In the genomic region with DNA sequence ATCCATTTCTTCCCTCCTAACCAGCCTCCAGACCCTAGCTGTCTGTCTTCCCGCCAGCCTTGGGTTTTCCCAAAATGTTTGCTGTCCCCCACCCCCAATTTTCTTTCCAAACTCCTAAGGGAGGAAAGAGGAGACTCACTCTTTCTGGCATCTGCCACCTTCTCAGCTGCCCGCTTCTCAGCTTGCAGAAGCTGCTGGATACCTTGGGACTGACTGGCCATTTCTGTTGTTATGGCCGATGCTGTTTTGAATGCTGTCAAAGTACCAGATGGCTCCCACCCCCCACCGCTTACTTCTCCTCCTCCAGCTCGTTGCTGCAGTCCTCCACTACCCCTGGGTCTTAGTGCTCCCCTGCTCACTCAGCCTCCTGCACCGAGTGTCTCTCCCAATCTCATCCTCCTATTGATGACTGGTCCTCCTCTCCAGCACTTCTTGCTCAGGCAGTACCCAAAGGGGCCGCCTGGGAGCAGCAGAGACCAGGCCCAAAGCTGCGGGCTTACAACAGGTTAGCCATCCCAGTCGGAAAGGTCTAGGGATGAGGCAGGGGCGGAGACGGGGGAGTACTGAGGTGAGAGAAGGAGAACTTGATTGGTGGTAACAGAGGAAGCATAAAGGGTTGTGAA, we compare ENCODE assay signal across 8 cellular contexts. TPM values are rescaled to one million over a fixed set of nuclear protein-coding genes. Genes with fewer than 3 reads are reported as not detected.
DNase-seq lines count a peak whose midpoint lies in the region; ATAC-seq and TF ChIP-seq lines count a peak whose summit lies in the region.

Gene ATP6V1G2, minus strand, starts transcription at position 270 of the 623 bp plus-strand sequence. Its CDS starts 49 bp downstream, at position 221.

- peak within 1 kb of the TSS; percentile 78 to 81 for H3K9ac ChIP-seq in mucosa of rectum (ENCODE audit: low read depth in 1 of 2, low read length in 2 of 2)

- no peaks in the 10 kb centered on the region for H3K9me3 ChIP-seq in mucosa of rectum (ENCODE audit: control insufficient read depth in 2 of 2, low read length in 2 of 2)

- peak; percentile 40 to 99 (median 83) for DNase-seq in C1 segment of cervical spinal cord (lab: John Stamatoyannopoulos, UW)
- DNase-seq in Jurkat, Clone E6-1 (ENCODE audit: low read depth, low spot score), result peak; percentile 91
- DNase-seq in OCI-M2 (lab: John Stamatoyannopoulos, UW; ENCODE audit: unreplicated experiment), result peak; percentile 76
- DNase-seq in activated T-cell treated with anti-CD3 and anti-CD28 coated beads for 48 hours (ENCODE audit: low read depth), result peak; percentile 88
- DNase-seq in erythroblast (lab: John Stamatoyannopoulos, UW), result peak; percentile 83 to 90
- DNase-seq in stimulated activated CD8-positive, alpha-beta memory T cell treated with anti-CD3 and anti-CD28 coated beads, Interleukin-4, amount 100 ng/mL, for 4 hours (ENCODE audit: low read depth in 2 of 2, low spot score in 1 of 2), result peak; percentile 64 to 70

- H3K4me3 ChIP-seq in Jurkat, Clone E6-1 (ENCODE audit: low read length), result peak within 1 kb of the TSS; percentile 63
- peak within 1 kb of the TSS; percentile 72 to 79 for H3K4me3 ChIP-seq in mucosa of rectum (ENCODE audit: low read length in 2 of 2)

- peak; percentile 36 for ATAC-seq in GM21367 (IDR thresholded peaks at IDR 0.05; ENCODE audit: unreplicated experiment)

- H3K27ac ChIP-seq in mucosa of rectum (ENCODE audit: low read depth in 2 of 2, low read length in 2 of 2), result peak within 1 kb of the TSS; percentile 75 to 80

- H3K4me1 ChIP-seq in mucosa of rectum (ENCODE audit: control insufficient read depth in 2 of 2, insufficient read depth in 2 of 2, low read length in 2 of 2), result peaks cover 15 to 19% of the 10 kb centered on the region in 2 donors

- TF ChIP-seq POLR2A in erythroblast (IDR thresholded peaks at IDR 0.05; ENCODE audit: low read length), result no peak

- no peaks in the 10 kb centered on the region for H3K27me3 ChIP-seq in mucosa of rectum (ENCODE audit: control insufficient read depth in 2 of 2, insufficient read depth in 2 of 2, low read length in 2 of 2)

- peaks cover 3 to 14% of the 10 kb centered on the region in 2 donors for H3K36me3 ChIP-seq in mucosa of rectum (ENCODE audit: control insufficient read depth in 2 of 2, insufficient read depth in 2 of 2, low read length in 2 of 2)

RNA-seq across cellular contexts. Expression of gene ATP6V1G2, which starts in this region (rescaled TPM):
- polyA plus RNA-seq in Jurkat, Clone E6-1 (2012; ENCODE audit: insufficient read depth, insufficient read length), result 3.4 TPM

Comparison
In these comparisons a context has a peak if more than half of its experiments do, and no peak if none do; other contexts are left out.
1. Peak in every context shown above with its lines: DNase-seq, ATAC-seq, H3K4me3 ChIP-seq and H3K27ac ChIP-seq.